In the genomic region with DNA sequence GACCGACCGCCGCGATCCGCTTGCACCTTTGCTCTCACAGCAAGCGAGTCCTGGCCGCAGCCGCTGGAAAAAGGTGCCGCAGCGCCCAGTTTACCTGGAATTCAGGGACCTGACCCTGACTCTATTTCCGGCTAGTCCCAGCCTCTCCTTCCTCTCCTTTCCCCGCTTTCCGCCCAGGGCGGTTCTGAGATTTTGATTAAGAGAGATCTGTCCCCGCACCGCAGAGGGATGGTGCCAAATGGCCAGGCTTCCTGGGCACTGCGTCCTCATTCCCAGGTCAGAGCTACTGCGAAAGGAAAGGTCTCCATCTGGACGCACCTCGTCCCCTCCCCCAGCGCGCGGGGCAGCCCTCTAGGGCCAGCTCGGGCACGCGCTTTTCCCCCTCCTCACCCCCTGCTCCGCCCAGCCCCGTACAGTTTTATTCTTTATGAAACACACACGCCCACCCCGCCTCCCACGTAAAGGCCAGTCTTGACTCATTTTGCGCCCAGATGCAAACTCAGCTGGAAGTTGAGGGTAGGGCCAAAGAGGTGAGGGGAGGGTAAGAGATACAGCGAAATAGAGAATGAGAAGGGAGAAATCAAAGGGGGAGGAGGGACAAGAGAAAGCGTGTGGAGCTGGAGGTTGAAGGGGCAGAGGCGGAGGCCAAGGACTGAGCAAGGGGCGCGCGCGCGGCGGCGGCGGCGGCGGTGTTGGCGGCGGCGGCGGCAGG, we compare ENCODE assay signal across 8 cellular contexts.
DNase-seq lines count a peak whose midpoint lies in the region; ATAC-seq and TF ChIP-seq lines count a peak whose summit lies in the region.

No MANE protein-coding gene starts in this region.

- H3K4me2 ChIP-seq in neuronal stem cell (ENCODE audit: insufficient read depth, low read length, poor library complexity, severe bottlenecking) = peak overlapping the region; percentile 89

- H3K9ac ChIP-seq in endodermal cell (ENCODE audit: extremely low read depth, low read length, poor library complexity, severe bottlenecking) (no peak overlapping the region), neuronal stem cell (ENCODE audit: low read depth, low read length, poor library complexity) (no peak overlapping the region)

- H3K27me3 ChIP-seq in MG63 (no peaks in the 10 kb centered on the region), endodermal cell (ENCODE audit: control insufficient read depth, insufficient read depth, low read length, poor library complexity, severe bottlenecking) (peaks cover 93% of the 10 kb centered on the region), neuronal stem cell (ENCODE audit: control insufficient read depth in 3 of 3, insufficient read depth in 3 of 3, low read depth in 1 of 3, low read length in 3 of 3) (peaks cover 40 to 98% (median 76%) of the 10 kb centered on the region in 3 experiments)

- no peak overlapping the region for H4K8ac ChIP-seq in neuronal stem cell (ENCODE audit: low read depth, low read length)

- no peak overlapping the region for H2BK15ac ChIP-seq in neuronal stem cell (ENCODE audit: low read length)

- H4K91ac ChIP-seq in neuronal stem cell (ENCODE audit: low read depth, low read length, poor library complexity) = no peak overlapping the region

- H2BK120ac ChIP-seq in neuronal stem cell (ENCODE audit: low read depth, low read length) = no peak overlapping the region

- no peak for ATAC-seq in HG03108 (IDR thresholded peaks at IDR 0.05; ENCODE audit: unreplicated experiment)

- H3K4me3 ChIP-seq in MG63 (peak overlapping the region; percentile 62), endodermal cell (ENCODE audit: low read length) (peak overlapping the region; percentile 84), neuronal stem cell (ENCODE audit: low read length in 2 of 2) (peak overlapping the region; percentile 53 to 77)

- H3K27ac ChIP-seq in endodermal cell (ENCODE audit: low read depth, low read length) = no peak overlapping the region
- no peak overlapping the region for H3K27ac ChIP-seq in neuronal stem cell (replicated peaks; ENCODE audit: low read length)

- no peaks in the 10 kb centered on the region for H3K9me3 Mint-ChIP-seq in endodermal cell

- peaks cover 35% of the 10 kb centered on the region for H3K4me1 Mint-ChIP-seq in endodermal cell

- no peak overlapping the region for H3K18ac ChIP-seq in neuronal stem cell (ENCODE audit: low read length)

- H3K14ac ChIP-seq in neuronal stem cell (ENCODE audit: low read length) = no peak overlapping the region

- no peak overlapping the region for H3K4ac ChIP-seq in neuronal stem cell (ENCODE audit: low read length)

- 0% methylated on average over 30 to 49 of the region's 49 CpGs for WGBS in endodermal cell (ENCODE audit: insufficient coverage in 1 of 2, insufficient read length in 1 of 2), 2 experiments
- no CpG with 5 or more reads among the region's 49 CpGs for WGBS in neuronal stem cell (ENCODE audit: extremely low coverage in 2 of 2, insufficient read length in 2 of 2, insufficient replicate concordance in 1 of 2), 2 donors

- no peaks in the 10 kb centered on the region for H3K36me3 Mint-ChIP-seq in endodermal cell (ENCODE audit: low read depth)

- no peak overlapping the region for H2BK12ac ChIP-seq in neuronal stem cell (ENCODE audit: low read length)

- no peak overlapping the region for H2AK5ac ChIP-seq in neuronal stem cell (ENCODE audit: low read depth, low read length)

- H2AFZ ChIP-seq in neuronal stem cell (ENCODE audit: low read length) = peak overlapping the region; percentile 98

- H3K4me3 Mint-ChIP-seq in endodermal cell = peak overlapping the region; percentile 69

- H2BK5ac ChIP-seq in neuronal stem cell (ENCODE audit: low read length) = no peak overlapping the region

- H3K79me1 ChIP-seq in neuronal stem cell (ENCODE audit: low read depth, low read length) = no peaks in the 10 kb centered on the region

- H3K27ac Mint-ChIP-seq in endodermal cell = no peak overlapping the region

- no peaks in the 10 kb centered on the region for H3K36me3 ChIP-seq in MG63
- H3K36me3 ChIP-seq in endodermal cell (ENCODE audit: control insufficient read depth, insufficient read depth, low read length) = no peaks in the 10 kb centered on the region
- no peaks in the 10 kb centered on the region for H3K36me3 ChIP-seq in neuronal stem cell (replicated peaks in 1 of 2; ENCODE audit: control insufficient read depth in 2 of 2, insufficient read depth in 2 of 2, low read length in 2 of 2)

- H3K4me1 ChIP-seq in endodermal cell (ENCODE audit: control insufficient read depth, insufficient read depth, low read length) (peaks cover 9% of the 10 kb centered on the region), neuronal stem cell (ENCODE audit: control insufficient read depth in 2 of 2, insufficient read depth in 1 of 2, low read depth in 1 of 2, low read length in 2 of 2) (peaks cover 14 to 25% of the 10 kb centered on the region in 2 donors)

- no peak overlapping the region for H3K23ac ChIP-seq in neuronal stem cell (ENCODE audit: low read depth, low read length, poor library complexity)

- no peak for TF ChIP-seq CTCF in endodermal cell (conservative IDR thresholded peaks at IDR 0.05)

- peaks cover 97% of the 10 kb centered on the region for H3K27me3 Mint-ChIP-seq in endodermal cell (ENCODE audit: insufficient read depth)

- H3K9me3 ChIP-seq in MG63 (no peaks in the 10 kb centered on the region), endodermal cell (ENCODE audit: control insufficient read depth, low read length) (no peaks in the 10 kb centered on the region), neuronal stem cell (replicated peaks in 1 of 2; ENCODE audit: control insufficient read depth in 2 of 2, insufficient read depth in 1 of 2, low read depth in 1 of 2, low read length in 2 of 2) (peaks cover 0 to 6% of the 10 kb centered on the region in 2 donors)

- DNase-seq in DMS53 treated with DMSO at 0.1 percent for 48 hours (lab: John Stamatoyannopoulos, UW; ENCODE audit: unreplicated experiment) (peak; percentile 81), MG63 (peak; percentile 71), endodermal cell (peak; percentile 83), neuronal stem cell (ENCODE audit: low spot score) (peak; percentile 40), mucosa of gallbladder (ENCODE audit: low spot score) (no peak)
- DNase-seq in activated naive CD4-positive, alpha-beta T cell treated with Interleukin-2 at 50 U/mL for 16 hours = no peak
- no peak for DNase-seq in activated CD4-positive, alpha-beta T cell treated with anti-CD3 and anti-CD28 coated beads, Interleukin-2, amount 50 U/mL, for 1 hour

Comparison
In these comparisons a context has a peak if more than half of its experiments do, and no peak if none do; other contexts are left out.
1. DNase-seq: peak in DMS53 treated with DMSO at 0.1 percent for 48 hours (single experiment), MG63 (single experiment), endodermal cell (single experiment) and neuronal stem cell (single experiment); none in activated naive CD4-positive, alpha-beta T cell treated with Interleukin-2 at 50 U/mL for 16 hours (single experiment), activated CD4-positive, alpha-beta T cell treated with anti-CD3 and anti-CD28 coated beads, Interleukin-2, amount 50 U/mL, for 1 hour (single experiment) and mucosa of gallbladder (single experiment).
2. Peak in every context shown above with its lines, with median percentiles within 50 percentile points of each other: H3K4me3 ChIP-seq.